10 cellular contexts compared by ENCODE assay signal in the genomic region with DNA sequence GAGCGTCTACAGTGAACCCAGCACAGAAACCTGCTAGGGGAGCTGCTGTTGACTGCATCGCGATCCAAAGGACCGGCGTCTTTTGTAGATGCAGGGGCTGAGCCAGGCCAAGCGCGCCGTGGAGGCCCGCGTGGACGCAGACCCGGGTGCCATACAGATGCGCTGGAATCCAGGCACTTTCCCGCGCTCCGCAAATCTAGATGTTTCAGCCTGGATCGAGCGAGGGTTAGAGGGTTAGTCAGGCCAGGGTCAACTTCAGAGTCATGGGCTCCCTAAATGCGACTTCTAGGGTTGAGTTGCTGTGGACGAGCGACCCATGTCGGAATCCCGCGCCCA. TPM values are rescaled to one million over a fixed set of nuclear protein-coding genes. Genes with fewer than 3 reads are reported as not detected.
DNase-seq lines count a peak whose midpoint lies in the region; ATAC-seq, FAIRE-seq and TF ChIP-seq lines count a peak whose summit lies in the region.
"Had no signal": no experiment of that assay in that cellular context is flagged by ENCODE, and none has a peak within 500 bp of the region (broad histone marks: within the 10 kb centered on the region; RNA-seq: fewer than 3 reads in every experiment).

No MANE protein-coding gene starts in this region.

- H3K9me3 Mint-ChIP-seq in activated CD8-positive, alpha-beta T cell treated with anti-CD3 and anti-CD28 coated beads for 36 hours: no peaks in the 10 kb centered on the region

- H3K27ac ChIP-seq in GM23248: no peak overlapping the region
- no peak overlapping the region for H3K27ac ChIP-seq in small intestine (ENCODE audit: low read depth in 1 of 2, low read length in 1 of 2)

- FAIRE-seq in small intestine (lab: Jason Lieb, UNC): no peak

- H3K9me3 ChIP-seq in GM23248 (ENCODE audit: low read depth) (no peaks in the 10 kb centered on the region), iPS-18c (ENCODE audit: control insufficient read depth, insufficient read depth, low read length) (peaks cover 2% of the 10 kb centered on the region), small intestine (ENCODE audit: control insufficient read depth, low read depth) (no peaks in the 10 kb centered on the region)

- no peak for TF ChIP-seq CTCF in activated CD8-positive, alpha-beta T cell treated with anti-CD3 and anti-CD28 coated beads for 36 hours (IDR thresholded peaks at IDR 0.05)

- no peak for ATAC-seq in activated CD8-positive, alpha-beta T cell treated with anti-CD3 and anti-CD28 coated beads for 36 hours
- no peak for ATAC-seq in GM21526 (IDR thresholded peaks at IDR 0.05; ENCODE audit: low FRiP score, unreplicated experiment)

- H3K4me1 Mint-ChIP-seq in activated CD8-positive, alpha-beta T cell treated with anti-CD3 and anti-CD28 coated beads for 36 hours (ENCODE audit: low read depth): peaks cover 60% of the 10 kb centered on the region

- H3K27me3 Mint-ChIP-seq in activated CD8-positive, alpha-beta T cell treated with anti-CD3 and anti-CD28 coated beads for 36 hours: no peaks in the 10 kb centered on the region

- DNase-seq in GM23248 (no peak), small intestine (no peak), NCI-H2227 (lab: John Stamatoyannopoulos, UW; ENCODE audit: unreplicated experiment) (no peak), cortex of kidney (lab: John Stamatoyannopoulos, UW) (no peak), NCI-H510A treated with DMSO at 0.1 percent for 48 hours (lab: John Stamatoyannopoulos, UW) (no peak)
- DNase-seq in activated CD8-positive, alpha-beta T cell treated with anti-CD3 and anti-CD28 coated beads for 36 hours: no peak
- DNase-seq: effector CD4-positive, alpha-beta T cell; midbrain had no signal

- no peak overlapping the region for H3K9ac ChIP-seq in GM23248

- H3K79me2 ChIP-seq in GM23248 (ENCODE audit: insufficient read depth): no peaks in the 10 kb centered on the region

- H3K4me2 ChIP-seq in GM23248 (ENCODE audit: unreplicated experiment): no peak overlapping the region

- no peaks in the 10 kb centered on the region for H3K27me3 ChIP-seq in GM23248 (replicated peaks; ENCODE audit: insufficient read depth)
- H3K27me3 ChIP-seq in small intestine (ENCODE audit: control insufficient read depth in 2 of 2, insufficient read depth in 2 of 2, low read length in 2 of 2): no peaks in the 10 kb centered on the region

- in situ Hi-C loops in GM23248 (cut with MboI): no loop called here

- no peak overlapping the region for H3K4me3 ChIP-seq in GM23248
- H3K4me3 ChIP-seq in iPS-18c (ENCODE audit: insufficient read depth, low read depth, low read length): peak overlapping the region; percentile 48; the same call in 1 of the 2 replicates
- peak overlapping the region; percentile 5 to 82 for H3K4me3 ChIP-seq in small intestine (ENCODE audit: low read depth in 1 of 2, low read length in 2 of 2)

- peak overlapping the region; percentile 84 for H3K27ac Mint-ChIP-seq in activated CD8-positive, alpha-beta T cell treated with anti-CD3 and anti-CD28 coated beads for 36 hours

- intact Hi-C loops in activated CD8-positive, alpha-beta T cell treated with anti-CD3 and anti-CD28 coated beads for 36 hours (cut with micrococcal nuclease): no loop called here

- peaks cover 20% of the 10 kb centered on the region for H3K36me3 Mint-ChIP-seq in activated CD8-positive, alpha-beta T cell treated with anti-CD3 and anti-CD28 coated beads for 36 hours (ENCODE audit: low read depth)

- 24 to 25% methylated on average over 24 of the region's 24 CpGs for WGBS in GM23248 (ENCODE audit: low coverage in 1 of 2, low lambda C conversion rate in 2 of 2, missing lambda C conversion rate in 2 of 2), 2 experiments
- 18 to 59% (median 58%) methylated on average over 24 of the region's 24 CpGs for WGBS in small intestine, 3 donors

- no peaks in the 10 kb centered on the region for H3K9me2 ChIP-seq in GM23248 (ENCODE audit: insufficient read depth)

- peak overlapping the region; percentile 85 for H2AFZ ChIP-seq in GM23248

- peak overlapping the region; percentile 73 for H3K4me3 Mint-ChIP-seq in activated CD8-positive, alpha-beta T cell treated with anti-CD3 and anti-CD28 coated beads for 36 hours

- H3K36me3 ChIP-seq in GM23248 (ENCODE audit: low read depth) (no peaks in the 10 kb centered on the region), small intestine (ENCODE audit: control insufficient read depth in 2 of 2, insufficient read depth in 2 of 2, low read length in 2 of 2) (peaks cover 0 to 2% of the 10 kb centered on the region in 2 donors)

- H4K20me1 ChIP-seq in GM23248 (ENCODE audit: insufficient read depth): no peaks in the 10 kb centered on the region

- no peaks in the 10 kb centered on the region for H3F3A ChIP-seq in GM23248 (ENCODE audit: insufficient read depth)

- POLR2A ChIA-PET in activated CD8-positive, alpha-beta T cell treated with anti-CD3 and anti-CD28 coated beads for 36 hours (lab: Charles Lee): interaction anchor here (1.1 to 5.7 kb wide), 7 partner anchors 22 to 108 kb away, joined by 3 to 17 read pairs (median 3); partner anchors contain the start of genes SKP1 and VDAC1

- H3K4me1 ChIP-seq in GM23248 (ENCODE audit: insufficient read depth) (peaks cover 19% of the 10 kb centered on the region; the same call in 1 of the 2 replicates), small intestine (ENCODE audit: control insufficient read depth in 2 of 2, insufficient read depth in 1 of 2, low read depth in 1 of 2, low read length in 1 of 2) (peaks cover 4 to 5% of the 10 kb centered on the region in 2 donors)

- CTCF ChIA-PET in activated CD8-positive, alpha-beta T cell treated with anti-CD3 and anti-CD28 coated beads for 36 hours (lab: Charles Lee): interaction anchor here (12.3 kb wide), 1 partner anchor 72 kb away, joined by 166 read pairs; no protein-coding TSS in a partner anchor

RNA-seq across cellular contexts. Expression of gene TCF7, which starts 0.9 kb away (rescaled TPM):
- total RNA-seq in GM23248 (2014; rRNA removed; shearing (Covaris generic)): 1.4 and 2.5 TPM in 2 replicates
- 2.4 and 2.7 TPM in 2 replicates for polyA plus RNA-seq in GM23248 (2016; fragmentation: Nextera tagmentation; extraction: Ambion mirVana)
- total RNA-seq in activated CD8-positive, alpha-beta T cell treated with anti-CD3 and anti-CD28 coated beads for 36 hours: 10 to 100 TPM; 47.4 to 50.3 TPM
- polyA plus RNA-seq in small intestine: 10 to 100 TPM; 11.3 to 13.3 (median 11.4) TPM

Comparison
In these comparisons a context has a peak if more than half of its experiments do, and no peak if none do; other contexts are left out.
1. RNA of gene TCF7, which starts 0.9 kb away (total RNA-seq): 47.4 to 50.3 TPM in activated CD8-positive, alpha-beta T cell treated with anti-CD3 and anti-CD28 coated beads for 36 hours; 1.4 to 2.5 TPM in GM23248; every median in the first group is over 10 times any median in the second.